Comparison of ENCODE assay signal across 10 cellular contexts in the genomic region with DNA sequence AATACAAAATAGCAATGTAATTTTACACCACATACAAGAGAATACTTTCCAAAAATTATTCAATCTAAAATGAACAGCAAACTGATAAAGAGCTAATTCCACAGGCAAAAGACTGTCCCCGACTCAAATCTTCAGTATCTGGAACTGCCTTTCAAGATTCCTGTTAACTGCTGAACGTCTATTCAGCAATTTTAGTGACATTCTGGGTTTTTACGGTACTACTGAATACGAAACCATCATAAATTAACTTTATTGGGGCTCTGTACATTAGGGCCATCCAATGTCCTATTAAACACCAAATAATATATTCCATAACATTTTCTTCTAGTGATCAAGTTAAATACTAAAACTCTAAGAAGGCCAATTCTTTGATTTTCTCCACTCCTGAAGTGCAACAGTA. TPM values are rescaled to one million over a fixed set of nuclear protein-coding genes. Genes with fewer than 3 reads are reported as not detected.
DNase-seq lines count a peak whose midpoint lies in the region; ATAC-seq and TF ChIP-seq lines count a peak whose summit lies in the region.
"Had no signal": no experiment of that assay in that cellular context is flagged by ENCODE, and none has a peak within 500 bp of the region (broad histone marks: within the 10 kb centered on the region; RNA-seq: fewer than 3 reads in every experiment).

No MANE protein-coding gene starts in this region.

- no peak overlapping the region for H3K9ac ChIP-seq in endocrine pancreas (ENCODE audit: control insufficient read depth, insufficient read depth, low read length)

- peaks cover 16% of the 10 kb centered on the region for H3K36me3 Mint-ChIP-seq in CD8-positive, alpha-beta T cell

- no peak for DNase-seq in CD8-positive, alpha-beta T cell
- DNase-seq in OCI-LY7 (ENCODE audit: low spot score) = no peak
- DNase-seq in osteoblast (ENCODE audit: insufficient read length, low spot score, missing footprints) = no peak
- DNase-seq in pons (ENCODE audit: low spot score) = no peak
- DNase-seq in esophagus squamous epithelium (lab: John Stamatoyannopoulos, UW) = no peak
- DNase-seq in SW480 (ENCODE audit: low spot score) = no peak
- DNase-seq: head of caudate nucleus had no signal

- H3K9me3 ChIP-seq in CD8-positive, alpha-beta T cell (ENCODE audit: low read length) = no peaks in the 10 kb centered on the region
- H3K9me3 ChIP-seq in OCI-LY7 (ENCODE audit: low read length) (no peaks in the 10 kb centered on the region), endocrine pancreas (ENCODE audit: control insufficient read depth, low read length) (no peaks in the 10 kb centered on the region), osteoblast (ENCODE audit: low read depth, low read length) (no peaks in the 10 kb centered on the region), esophagus squamous epithelium (no peaks in the 10 kb centered on the region)

- BruUV-seq in OCI-LY7 (replicated peaks; lab: Mats Ljungman, UMichigan) = TSS peak; percentile 33

- peaks cover 46% of the 10 kb centered on the region for H3K4me1 Mint-ChIP-seq in CD8-positive, alpha-beta T cell (ENCODE audit: low read depth)

- POLR2A ChIA-PET in CD8-positive, alpha-beta T cell (lab: Charles Lee) = interaction anchor here (3.6 kb wide), 1 partner anchor 63 kb away, joined by 13 read pairs; no protein-coding TSS in a partner anchor
- POLR2A ChIA-PET in OCI-LY7 (lab: Charles Lee) = interaction anchor here (0.6 to 0.7 kb wide), 2 partner anchors 20 to 47 kb away, joined by 3 to 4 read pairs; no protein-coding TSS in a partner anchor

- no peak overlapping the region for H3K27ac Mint-ChIP-seq in CD8-positive, alpha-beta T cell

- no peak for TF ChIP-seq CTCF in CD8-positive, alpha-beta T cell (IDR thresholded peaks at IDR 0.05)
- TF ChIP-seq CTCF in OCI-LY7 (conservative IDR thresholded peaks at IDR 0.05; ENCODE audit: low read length) (no peak), osteoblast (IDR thresholded peaks at IDR 0.05; ENCODE audit: extremely low read depth, low read depth, low read length) (no peak), esophagus squamous epithelium (IDR thresholded peaks at IDR 0.05) (no peak)

- H3K27me3 Mint-ChIP-seq in CD8-positive, alpha-beta T cell (ENCODE audit: low read depth) = no peaks in the 10 kb centered on the region

- no peaks in the 10 kb centered on the region for H3K9me2 ChIP-seq in OCI-LY7 (ENCODE audit: insufficient read depth, low read length)

- no peaks in the 10 kb centered on the region for H3K27me3 ChIP-seq in CD8-positive, alpha-beta T cell (ENCODE audit: insufficient read depth, low read length)
- H3K27me3 ChIP-seq in endocrine pancreas (ENCODE audit: control insufficient read depth, insufficient read depth, low read length) = no peaks in the 10 kb centered on the region
- no peaks in the 10 kb centered on the region for H3K27me3 ChIP-seq in osteoblast (ENCODE audit: insufficient read depth, low read length)
- no peaks in the 10 kb centered on the region for H3K27me3 ChIP-seq in esophagus squamous epithelium

- H3K4me3 Mint-ChIP-seq in CD8-positive, alpha-beta T cell = peak overlapping the region; percentile 98

- no peaks in the 10 kb centered on the region for H3K36me3 ChIP-seq in CD8-positive, alpha-beta T cell (ENCODE audit: insufficient read depth, low read length)
- H3K36me3 ChIP-seq in OCI-LY7 (ENCODE audit: insufficient read depth, low read length) (peaks cover 4% of the 10 kb centered on the region; the same call in 1 of the 2 replicates), endocrine pancreas (ENCODE audit: control insufficient read depth, insufficient read depth, low read length) (no peaks in the 10 kb centered on the region), osteoblast (ENCODE audit: insufficient read depth, low read length) (no peaks in the 10 kb centered on the region), esophagus squamous epithelium (peaks cover 0 to 4% (median 0%) of the 10 kb centered on the region in 3 donors)

- H3K4me2 ChIP-seq in OCI-LY7 (ENCODE audit: low read length) (peak overlapping the region; percentile 71; the same call in 1 of the 2 replicates), osteoblast (ENCODE audit: insufficient read depth, low read length) (peak overlapping the region; percentile 95)

- no peak for ATAC-seq in CD8-positive, alpha-beta T cell
- ATAC-seq in GM18868 (IDR thresholded peaks at IDR 0.05; ENCODE audit: unreplicated experiment) = no peak
- ATAC-seq: Right ventricle myocardium inferior had no signal

- H3K79me2 ChIP-seq in OCI-LY7 (ENCODE audit: insufficient read depth, low read depth, low read length) = no peaks in the 10 kb centered on the region
- peaks cover 57% of the 10 kb centered on the region for H3K79me2 ChIP-seq in osteoblast (ENCODE audit: insufficient read depth, low read length)

- 60 to 62% methylated on average over 4 of the region's 4 CpGs for WGBS in esophagus squamous epithelium, 2 donors

- H3K9me3 Mint-ChIP-seq in CD8-positive, alpha-beta T cell = no peaks in the 10 kb centered on the region

- intact Hi-C loops in CD8-positive, alpha-beta T cell (cut with DNase I, micrococcal nuclease) = loop anchor here (2.0 to 10.0 kb wide), 7 partner anchors 51 to 692 kb away; a partner anchor contains a TSS
- intact Hi-C loops in OCI-LY7 (cut with micrococcal nuclease; ENCODE audit: unreplicated experiment) = loop anchor here (10.0 kb wide), 1 partner anchor 125 kb away; no protein-coding TSS in a partner anchor
- intact Hi-C loops in esophagus squamous epithelium (cut with DNase I) = no loop called here

- peaks cover 14% of the 10 kb centered on the region for H3K4me1 ChIP-seq in CD8-positive, alpha-beta T cell (ENCODE audit: insufficient read depth, low read length)
- H3K4me1 ChIP-seq in OCI-LY7 (ENCODE audit: insufficient read depth, low read length, poor library complexity, severe bottlenecking) (peaks cover 10% of the 10 kb centered on the region), endocrine pancreas (ENCODE audit: control insufficient read depth, insufficient read depth, low read length) (peaks cover 14% of the 10 kb centered on the region), osteoblast (ENCODE audit: insufficient read depth, low read length) (peaks cover 19% of the 10 kb centered on the region), esophagus squamous epithelium (peaks cover 0 to 41% (median 16%) of the 10 kb centered on the region in 3 donors)

- no peak overlapping the region for H2AFZ ChIP-seq in OCI-LY7 (ENCODE audit: low read length)
- no peak overlapping the region for H2AFZ ChIP-seq in osteoblast (ENCODE audit: low read length)

- no peak overlapping the region for H3K4me3 ChIP-seq in CD8-positive, alpha-beta T cell (ENCODE audit: low read depth, low read length)
- H3K4me3 ChIP-seq in OCI-LY7 (ENCODE audit: low read depth, low read length, poor library complexity, severe bottlenecking) = no peak overlapping the region
- peak overlapping the region; percentile 79 for H3K4me3 ChIP-seq in endocrine pancreas (ENCODE audit: control insufficient read depth, insufficient read depth, low read length)
- no peak overlapping the region for H3K4me3 ChIP-seq in osteoblast (ENCODE audit: insufficient read depth, low read length)
- H3K4me3 ChIP-seq in esophagus squamous epithelium = peak overlapping the region in 2 of 4 donors; percentile 84 to 99

- H4K20me1 ChIP-seq in OCI-LY7 (ENCODE audit: insufficient read depth, low read length) = no peaks in the 10 kb centered on the region; the same call in 1 of the 2 replicates
- peaks cover 14% of the 10 kb centered on the region for H4K20me1 ChIP-seq in osteoblast (ENCODE audit: insufficient read depth, low read length)

- no peak overlapping the region for H3K27ac ChIP-seq in CD8-positive, alpha-beta T cell (ENCODE audit: low read depth, low read length)
- H3K27ac ChIP-seq in OCI-LY7 (ENCODE audit: low read depth, low read length, poor library complexity, severe bottlenecking) (no peak overlapping the region), osteoblast (ENCODE audit: low read depth, low read length) (no peak overlapping the region), esophagus squamous epithelium (no peak overlapping the region)

- TF ChIP-seq POLR2A in esophagus squamous epithelium (IDR thresholded peaks at IDR 0.05) = no peak

- CTCF ChIA-PET in CD8-positive, alpha-beta T cell (lab: Charles Lee) = no interaction called here
- CTCF ChIA-PET in OCI-LY7 (lab: Charles Lee; ENCODE audit: unreplicated experiment) = interaction anchor here (0.5 kb wide), 1 partner anchor 228 kb away, joined by 6 read pairs; no protein-coding TSS in a partner anchor

RNA-seq across cellular contexts. Expression of a gene that starts 1.6 kb away (rescaled TPM):
- total RNA-seq in CD8-positive, alpha-beta T cell = 10 to 100 TPM; 12.1 to 14.0 TPM
- total RNA-seq in OCI-LY7 (2014; rRNA removed; shearing (Covaris generic)) = 2.1 and 2.2 TPM in 2 replicates
- total RNA-seq in OCI-LY7 (2022) (12.2 and 12.3 TPM in 2 replicates), osteoblast (20.3 and 22.1 TPM in 2 replicates), esophagus squamous epithelium (10 to 100 TPM in 1 of 4 donors, 1 to 10 TPM in 3; 5.0 to 10.3 (median 6.8) TPM)

RNA-seq across cellular contexts. Expression of a gene that starts 51.3 kb away (rescaled TPM):
- 10 to 100 TPM; 35.1 to 37.3 TPM for total RNA-seq in CD8-positive, alpha-beta T cell
- 32.2 and 33.9 TPM in 2 replicates for total RNA-seq in OCI-LY7 (2014; rRNA removed; shearing (Covaris generic))
- total RNA-seq in OCI-LY7 (2022) (73.2 and 73.4 TPM in 2 replicates), osteoblast (24.6 and 25.0 TPM in 2 replicates), esophagus squamous epithelium (10 to 100 TPM; 11.2 to 22.9 (median 16.1) TPM)
